3 cellular contexts compared by ENCODE assay signal in genomic region chr13:29613101-29613500, GRCh38.
"Had no signal": no experiment of that assay in that cellular context is flagged by ENCODE, and none has a peak within 500 bp of the region (broad histone marks: within the 10 kb centered on the region; RNA-seq: fewer than 3 reads in every experiment).

No MANE protein-coding gene starts in this region.

- ATAC-seq: GM12878 had no signal

- H3K4me3 ChIP-seq: GM12878 had no signal

- DNase-seq: GDM1, GF-D8 had no signal
